ENCODE assay signal across 16 cellular contexts in genomic region chr6:139600313-139600712, GRCh38.
DNase-seq lines count a peak whose midpoint lies in the region; ATAC-seq and TF ChIP-seq lines count a peak whose summit lies in the region.
"Had no signal": no experiment of that assay in that cellular context is flagged by ENCODE, and none has a peak within 500 bp of the region (broad histone marks: within the 10 kb centered on the region; RNA-seq: fewer than 3 reads in every experiment).

No MANE protein-coding gene starts in this region.

- TF ChIP-seq POLR2A in IMR-90 (IDR thresholded peaks at IDR 0.05; ENCODE audit: low read depth, low read length) (no peak), testis (IDR thresholded peaks at IDR 0.05) (no peak)

- H4K5ac ChIP-seq in IMR-90 (ENCODE audit: low read depth, low read length) = no peak overlapping the region

- CTCF ChIA-PET in IMR-90 (lab: Yijun Ruan, JAX) = no interaction called here

- H3K4me3 ChIP-seq in IMR-90 (ENCODE audit: insufficient read depth, low read depth, low read length) (no peak overlapping the region), testis (no peak overlapping the region)
- H3K4me3 ChIP-seq: dorsolateral prefrontal cortex, HAP-1, SK-N-MC had no signal

- intact Hi-C loops in IMR-90 (cut with micrococcal nuclease) = no loop called here
- intact Hi-C loops in testis (cut with DNase I; ENCODE audit: low total_unique reads) = no loop called here

- no peaks in the 10 kb centered on the region for H4K20me1 ChIP-seq in IMR-90 (ENCODE audit: insufficient read depth, low read length)

- no peaks in the 10 kb centered on the region for H3K36me3 ChIP-seq in IMR-90 (ENCODE audit: control insufficient read depth, insufficient read depth, low read length)
- H3K36me3 ChIP-seq in testis (ENCODE audit: low read depth, missing control alignments) = no peaks in the 10 kb centered on the region
- H3K36me3 ChIP-seq: HAP-1 had no signal

- H3K27ac ChIP-seq in IMR-90 (ENCODE audit: insufficient read depth, low read length) = no peak overlapping the region
- H3K27ac ChIP-seq in testis = no peak overlapping the region
- H3K27ac ChIP-seq: SK-N-MC had no signal

- POLR2A ChIA-PET in IMR-90 (lab: Charles Lee; ENCODE audit: unreplicated experiment) = no interaction called here

- no peak overlapping the region for H2BK20ac ChIP-seq in IMR-90 (ENCODE audit: low read depth, low read length)

- no peaks in the 10 kb centered on the region for H3K79me1 ChIP-seq in IMR-90 (ENCODE audit: low read depth in 1 of 2, low read length in 2 of 2)

- H3K56ac ChIP-seq in IMR-90 (ENCODE audit: extremely low read depth, insufficient read depth, low read length) = no peak overlapping the region

- TF ChIP-seq CTCF in IMR-90 (conservative IDR thresholded peaks at IDR 0.05; ENCODE audit: low read depth, low read length) = no peak
- TF ChIP-seq CTCF in testis (IDR thresholded peaks at IDR 0.05) = no peak

- in situ Hi-C loops in IMR-90 (cut with MboI; ENCODE audit: low sequenced_read_pairs) = no loop called here

- ATAC-seq in GM18868 (IDR thresholded peaks at IDR 0.05; ENCODE audit: unreplicated experiment) (peak; percentile 13), GM21447 (IDR thresholded peaks at IDR 0.05; ENCODE audit: unreplicated experiment) (peak; percentile 9), HG03045 (IDR thresholded peaks at IDR 0.05; ENCODE audit: unreplicated experiment) (peak; percentile 14), IMR-90 (ENCODE audit: low read depth) (no peak), HG03097 (IDR thresholded peaks at IDR 0.05; ENCODE audit: low FRiP score, unreplicated experiment) (no peak)
- ATAC-seq: left ventricle myocardium superior, Panc1 had no signal

- H3K4me1 ChIP-seq in IMR-90 (ENCODE audit: control insufficient read depth, insufficient read depth, low read length) (peaks cover 14% of the 10 kb centered on the region), testis (peaks cover 22% of the 10 kb centered on the region)
- H3K4me1 ChIP-seq: HAP-1 had no signal

- H2AK5ac ChIP-seq in IMR-90 (ENCODE audit: low read depth, low read length) = peak overlapping the region; percentile 30; the same call in 1 of the 2 replicates

- dilution Hi-C loops in IMR-90 (cut with HindIII; ENCODE audit: low sequenced_read_pairs, unreplicated experiment) = no loop called here

- H2AK9ac ChIP-seq in IMR-90 (replicated peaks; ENCODE audit: low read depth, low read length, poor library complexity) = no peak overlapping the region

- H3K27me3 ChIP-seq in IMR-90 (ENCODE audit: control insufficient read depth, insufficient read depth, low read length) (no peaks in the 10 kb centered on the region), testis (no peaks in the 10 kb centered on the region)
- H3K27me3 ChIP-seq: dorsolateral prefrontal cortex had no signal

- H3K23ac ChIP-seq in IMR-90 (ENCODE audit: low read depth, low read length) = no peak overlapping the region

- H4K91ac ChIP-seq in IMR-90 (ENCODE audit: insufficient read depth, low read depth, low read length) = no peak overlapping the region

- H3K14ac ChIP-seq in IMR-90 (replicated peaks; ENCODE audit: low read depth, low read length) = no peak overlapping the region

- no peak overlapping the region for H3K9ac ChIP-seq in IMR-90 (ENCODE audit: low read depth, low read length)

- no peaks in the 10 kb centered on the region for H3K9me3 ChIP-seq in IMR-90 (ENCODE audit: control insufficient read depth, insufficient read depth, low read length)
- H3K9me3 ChIP-seq in testis = no peaks in the 10 kb centered on the region
- H3K9me3 ChIP-seq: HAP-1 had no signal

- H2AFZ ChIP-seq in IMR-90 (replicated peaks; ENCODE audit: low read length, poor library complexity) = no peak overlapping the region

- no peak overlapping the region for H4K8ac ChIP-seq in IMR-90 (ENCODE audit: low read depth in 2 of 2, low read length in 2 of 2)

- no peak for TF ChIP-seq RAD21 in IMR-90 (IDR thresholded peaks at IDR 0.05; ENCODE audit: low read length)

- WGBS in IMR-90 (ENCODE audit: extremely low coverage in 2 of 2, insufficient read length in 1 of 2), 2 experiments = no CpG with 5 or more reads among the region's 3 CpGs
- 96 to 98% methylated on average over 3 of the region's 3 CpGs for WGBS in testis, 2 donors

- H2BK120ac ChIP-seq in IMR-90 (ENCODE audit: low read depth, low read length) = peak overlapping the region; percentile 58; the same call in 1 of the 2 replicates

- H3K4me2 ChIP-seq in IMR-90 (ENCODE audit: low read depth, low read length) = no peak overlapping the region

- no peaks in the 10 kb centered on the region; the same call in 1 of the 2 replicates for H3K9me1 ChIP-seq in IMR-90 (ENCODE audit: insufficient read depth, low read length)

- H2BK5ac ChIP-seq in IMR-90 (ENCODE audit: low read depth, low read length, poor library complexity, severe bottlenecking) = no peak overlapping the region

- no peak overlapping the region for H3K18ac ChIP-seq in IMR-90 (ENCODE audit: low read depth, low read length)

- H2BK15ac ChIP-seq in IMR-90 (ENCODE audit: low read depth, low read length) = no peak overlapping the region

- no peak for DNase-seq in IMR-90
- DNase-seq in activated naive CD4-positive, alpha-beta T cell treated with anti-CD3 and anti-CD28 coated beads, Interleukin-2, amount 50 U/mL, for 16 hours = no peak
- no peak for DNase-seq in testis
- DNase-seq in cerebellar cortex (ENCODE audit: low spot score) = no peak
- DNase-seq: activated CD4-positive, alpha-beta T cell treated with anti-CD3 and anti-CD28 coated beads, Interleukin-2, amount 50 U/mL, for 1 hour; AML-193; Calu3; dorsolateral prefrontal cortex; left ventricle myocardium superior had no signal

- no peak overlapping the region for H3K4ac ChIP-seq in IMR-90 (ENCODE audit: low read depth, low read length)

- BruUV-seq in IMR-90 (replicated peaks; lab: Mats Ljungman, UMichigan) = no TSS peak

TF ChIP-seq in IMR-90, 13 proteins besides CTCF, POLR2A, EP300 and RAD21:
- TF ChIP-seq MAFK (IDR thresholded peaks at IDR 0.05; ENCODE audit: low read depth, low read length) (no peak), MAZ (IDR thresholded peaks at IDR 0.05; ENCODE audit: borderline replicate concordance, low read depth, low read length) (no peak), USF2 (IDR thresholded peaks at IDR 0.05; ENCODE audit: low read depth, low read length) (no peak), FOS (IDR thresholded peaks at IDR 0.05; ENCODE audit: low read depth, low read length) (no peak), NFE2L2 (IDR thresholded peaks at IDR 0.05; ENCODE audit: low read depth, low read length) (no peak), ELK1 (IDR thresholded peaks at IDR 0.05; ENCODE audit: borderline replicate concordance, low read depth, low read length) (no peak), CEBPB (IDR thresholded peaks at IDR 0.05; ENCODE audit: low read depth, low read length) (no peak), CHD1 (IDR thresholded peaks at IDR 0.05; ENCODE audit: low read depth, low read length) (no peak)

Comparison
In these comparisons a context has a peak if more than half of its experiments do, and no peak if none do; other contexts are left out.
1. ATAC-seq: peak in GM18868 (single experiment), GM21447 (single experiment) and HG03045 (single experiment); none in IMR-90 (single experiment) and HG03097 (single experiment).